16 cellular contexts compared by ENCODE assay signal in genomic region chr4:56611501-56611900, GRCh38.
A peak's percentile ranks its signal among the peaks of the same experiment; 100 is the strongest.
DNase-seq lines count a peak whose midpoint lies in the region; ATAC-seq and TF ChIP-seq lines count a peak whose summit lies in the region.
"Had no signal": no experiment of that assay in that cellular context is flagged by ENCODE, and none has a peak within 500 bp of the region (broad histone marks: within the 10 kb centered on the region; RNA-seq: fewer than 3 reads in every experiment).

No MANE protein-coding gene starts in this region.

- no peak overlapping the region for H3K27ac Mint-ChIP-seq in activated T-cell treated with anti-CD3 and anti-CD28 coated beads, Interleukin-2, amount 50 U/mL, for 72 hours

- no peaks in the 10 kb centered on the region for H3K4me1 Mint-ChIP-seq in activated T-cell treated with anti-CD3 and anti-CD28 coated beads, Interleukin-2, amount 50 U/mL, for 72 hours (ENCODE audit: low read depth)

- ATAC-seq in activated T-cell treated with anti-CD3 and anti-CD28 coated beads, Interleukin-2, amount 50 U/mL, for 72 hours (replicated peaks in 1 of 2), result no peak

- peaks cover 24% of the 10 kb centered on the region for H3K27me3 Mint-ChIP-seq in activated T-cell treated with anti-CD3 and anti-CD28 coated beads, Interleukin-2, amount 50 U/mL, for 72 hours (ENCODE audit: low read depth)

- TF ChIP-seq CTCF in astrocyte of the cerebellum (IDR thresholded peaks at IDR 0.05; ENCODE audit: low read depth, low read length, missing control alignments) (no peak), foreskin fibroblast (IDR thresholded peaks at IDR 0.05; ENCODE audit: low read depth, low read length) (no peak)

- DNase-seq in AG08395 (ENCODE audit: low spot score) (peak; percentile 29), H4 (ENCODE audit: low spot score) (peak; percentile 17), astrocyte of the cerebellum (ENCODE audit: low read depth) (peak; percentile 19), foreskin fibroblast (peak; percentile 28 to 58), SIG-M5 treated with dmso at 0.1 percent for 504 hours (lab: John Stamatoyannopoulos, UW; ENCODE audit: unreplicated experiment) (no peak), NCI-H748 (lab: John Stamatoyannopoulos, UW; ENCODE audit: unreplicated experiment) (no peak), T-helper 2 cell (no peak)
- DNase-seq in activated T-cell treated with anti-CD3 and anti-CD28 coated beads, Interleukin-2, amount 50 U/mL, for 72 hours, result no peak
- DNase-seq: AML-193, COR-L47, H7, MV-4-11, NCI-H1417, NCI-H1930, NCI-H526 treated with DMSO at 0.1 percent for 48 hours, Right ventricle myocardium superior had no signal

- no peaks in the 10 kb centered on the region for H3K9me3 Mint-ChIP-seq in activated T-cell treated with anti-CD3 and anti-CD28 coated beads, Interleukin-2, amount 50 U/mL, for 72 hours

- peaks cover 0 to 1% of the 10 kb centered on the region in 2 donors for H3K36me3 Mint-ChIP-seq in activated T-cell treated with anti-CD3 and anti-CD28 coated beads, Interleukin-2, amount 50 U/mL, for 72 hours (ENCODE audit: insufficient read depth in 2 of 2)

- H3K4me3 Mint-ChIP-seq in activated T-cell treated with anti-CD3 and anti-CD28 coated beads, Interleukin-2, amount 50 U/mL, for 72 hours, result no peak overlapping the region

- H3K4me3 ChIP-seq in astrocyte of the cerebellum (ENCODE audit: low read depth, low read length) (no peak overlapping the region), foreskin fibroblast (ENCODE audit: low read depth in 1 of 2, low read length in 2 of 2) (no peak overlapping the region)

- in situ Hi-C loops in astrocyte of the cerebellum (cut with HindIII; ENCODE audit: low sequenced_read_pairs), result no loop called here

Comparison
In these comparisons a context has a peak if more than half of its experiments do, and no peak if none do; other contexts are left out.
1. DNase-seq: peak in AG08395 (single experiment), H4 (single experiment), astrocyte of the cerebellum (single experiment) and foreskin fibroblast (2 of 2); none in activated T-cell treated with anti-CD3 and anti-CD28 coated beads, Interleukin-2, amount 50 U/mL, for 72 hours (0 of 2), SIG-M5 treated with dmso at 0.1 percent for 504 hours (single experiment), NCI-H748 (single experiment) and T-helper 2 cell (0 of 5).